21 cellular contexts compared by ENCODE assay signal in the genomic region with DNA sequence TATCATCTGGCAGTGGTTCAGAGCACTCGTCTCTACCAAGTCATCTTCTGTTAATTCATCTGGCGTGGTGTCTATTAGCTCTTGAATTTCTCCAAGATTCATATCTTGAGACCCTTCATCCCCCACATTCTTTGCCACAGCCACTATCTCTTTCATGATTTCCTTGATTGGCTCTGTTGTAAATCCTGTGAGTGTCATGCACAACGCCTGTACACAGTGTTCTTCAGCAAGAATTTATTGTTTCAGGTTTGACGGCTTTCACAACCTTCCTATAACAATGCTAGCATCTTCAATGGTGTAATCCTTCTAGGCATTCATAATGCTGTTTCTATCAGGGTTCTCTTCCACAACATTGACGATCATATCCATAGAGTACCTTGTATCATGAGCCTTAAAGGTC. TPM values are rescaled to one million over a fixed set of nuclear protein-coding genes. Genes with fewer than 3 reads are reported as not detected.
A peak's percentile ranks its signal among the peaks of the same experiment; 100 is the strongest.
DNase-seq lines count a peak whose midpoint lies in the region; ATAC-seq and TF ChIP-seq lines count a peak whose summit lies in the region.
"Had no signal": no experiment of that assay in that cellular context is flagged by ENCODE, and none has a peak within 500 bp of the region (broad histone marks: within the 10 kb centered on the region; RNA-seq: fewer than 3 reads in every experiment).

No MANE protein-coding gene starts in this region.

- H3K27ac ChIP-seq in right cardiac atrium (ENCODE audit: low read length) (peak overlapping the region; percentile 34), right atrium auricular region (peak overlapping the region in 1 of 2 donors; percentile 45), prostate gland (peak overlapping the region; percentile 75 to 83), dorsolateral prefrontal cortex (no peak overlapping the region)
- no peak overlapping the region for H3K27ac ChIP-seq in CD4-positive, alpha-beta memory T cell (ENCODE audit: low read depth, low read length)
- H3K27ac ChIP-seq: 22Rv1; BLaER1 treated with 17β-estradiol and CSF1 and Interleukin-3, amounts not matched to agents 10 nM and 100 nM had no signal

- no peak overlapping the region for H3K4me3 Mint-ChIP-seq in activated T-helper 1 cell treated with anti-CD3 and anti-CD28 coated beads, Interleukin-12 subunit alpha, Interleukin-12 subunit beta, Interleukin-2, Interleukin-4 antibody, amounts not matched to agents 30 ng/mL and 10 ng/mL and 1 ng/mL, durations not matched to agents 14 hours and 24 hours and 36 hours
- no peak overlapping the region for H3K4me3 Mint-ChIP-seq in CD4-positive, alpha-beta memory T cell
- H3K4me3 Mint-ChIP-seq: CD8-positive, alpha-beta T cell; HFFc6 had no signal

- POLR2A ChIA-PET in CD4-positive, alpha-beta memory T cell (lab: Charles Lee; ENCODE audit: partially characterized antibody), result no interaction called here

- no peaks in the 10 kb centered on the region for H3K9me3 ChIP-seq in right cardiac atrium (ENCODE audit: control insufficient read depth, low read length)
- H3K9me3 ChIP-seq in right atrium auricular region, result peaks cover 0 to 5% of the 10 kb centered on the region in 2 donors
- H3K9me3 ChIP-seq in prostate gland, result no peaks in the 10 kb centered on the region
- H3K9me3 ChIP-seq in CD4-positive, alpha-beta memory T cell (ENCODE audit: control insufficient read depth in 1 of 2, low read length in 2 of 2), result no peaks in the 10 kb centered on the region
- H3K9me3 ChIP-seq: BE2C, HAP-1 had no signal

- CTCF ChIA-PET in CD4-positive, alpha-beta memory T cell (lab: Charles Lee; ENCODE audit: partially characterized antibody), result no interaction called here

- H3K27me3 Mint-ChIP-seq in activated T-helper 1 cell treated with anti-CD3 and anti-CD28 coated beads, Interleukin-12 subunit alpha, Interleukin-12 subunit beta, Interleukin-2, Interleukin-4 antibody, amounts not matched to agents 30 ng/mL and 10 ng/mL and 1 ng/mL, durations not matched to agents 14 hours and 24 hours and 36 hours (ENCODE audit: insufficient read depth), result no peaks in the 10 kb centered on the region
- peaks cover 0 to 2% of the 10 kb centered on the region in 2 donors for H3K27me3 Mint-ChIP-seq in CD4-positive, alpha-beta memory T cell

- peaks cover 20% of the 10 kb centered on the region for H3K36me3 Mint-ChIP-seq in activated T-helper 1 cell treated with anti-CD3 and anti-CD28 coated beads, Interleukin-12 subunit alpha, Interleukin-12 subunit beta, Interleukin-2, Interleukin-4 antibody, amounts not matched to agents 30 ng/mL and 10 ng/mL and 1 ng/mL, durations not matched to agents 14 hours and 24 hours and 36 hours (ENCODE audit: low read depth)
- H3K36me3 Mint-ChIP-seq in CD4-positive, alpha-beta memory T cell, result peaks cover 0 to 23% of the 10 kb centered on the region in 2 donors
- H3K36me3 Mint-ChIP-seq: CD8-positive, alpha-beta T cell had no signal

- H3K9me3 Mint-ChIP-seq in activated T-helper 1 cell treated with anti-CD3 and anti-CD28 coated beads, Interleukin-12 subunit alpha, Interleukin-12 subunit beta, Interleukin-2, Interleukin-4 antibody, amounts not matched to agents 30 ng/mL and 10 ng/mL and 1 ng/mL, durations not matched to agents 14 hours and 24 hours and 36 hours, result no peaks in the 10 kb centered on the region
- H3K9me3 Mint-ChIP-seq in CD4-positive, alpha-beta memory T cell, result peaks cover 0 to 14% (median 4%) of the 10 kb centered on the region in 8 donors
- H3K9me3 Mint-ChIP-seq: HFFc6 had no signal

- H3K27me3 ChIP-seq in right cardiac atrium (ENCODE audit: control insufficient read depth, insufficient read depth), result no peaks in the 10 kb centered on the region
- H3K27me3 ChIP-seq in right atrium auricular region, result no peaks in the 10 kb centered on the region
- no peaks in the 10 kb centered on the region for H3K27me3 ChIP-seq in prostate gland (replicated peaks; ENCODE audit: insufficient read depth)
- no peaks in the 10 kb centered on the region for H3K27me3 ChIP-seq in CD4-positive, alpha-beta memory T cell (ENCODE audit: insufficient read depth, low read length)
- H3K27me3 ChIP-seq in dorsolateral prefrontal cortex, result no peaks in the 10 kb centered on the region
- H3K27me3 ChIP-seq: BE2C; BLaER1 treated with 17β-estradiol and CSF1 and Interleukin-3, amounts not matched to agents 10 nM and 100 nM had no signal

- peak overlapping the region; percentile 29 for H3K27ac Mint-ChIP-seq in activated T-helper 1 cell treated with anti-CD3 and anti-CD28 coated beads, Interleukin-12 subunit alpha, Interleukin-12 subunit beta, Interleukin-2, Interleukin-4 antibody, amounts not matched to agents 30 ng/mL and 10 ng/mL and 1 ng/mL, durations not matched to agents 14 hours and 24 hours and 36 hours
- H3K27ac Mint-ChIP-seq in CD4-positive, alpha-beta memory T cell, result no peak overlapping the region
- H3K27ac Mint-ChIP-seq: CD8-positive, alpha-beta T cell; HFFc6 had no signal

- TF ChIP-seq CTCF in right atrium auricular region (IDR thresholded peaks at IDR 0.05) (no peak), prostate gland (IDR thresholded peaks at IDR 0.05) (no peak), dorsolateral prefrontal cortex (IDR thresholded peaks at IDR 0.05 in 54 of 56, conservative IDR thresholded peaks at IDR 0.05 in 2 of 56; ENCODE audit: low read depth in 1 of 56, partially characterized antibody in 56 of 56) (no peak)

- ATAC-seq in right cardiac atrium (no peak), esophagus mucosa (peak; percentile 50), GM21390 (IDR thresholded peaks at IDR 0.05; ENCODE audit: unreplicated experiment) (no peak)
- ATAC-seq: CD8-positive, alpha-beta T cell; GM12878 had no signal

- TF ChIP-seq POLR2A in prostate gland (IDR thresholded peaks at IDR 0.05), result no peak

- WGBS in right cardiac atrium, result 72% methylated on average over 5 of the region's 5 CpGs
- 61% methylated on average over 5 of the region's 5 CpGs for WGBS in prostate gland

- H3K4me1 Mint-ChIP-seq in activated T-helper 1 cell treated with anti-CD3 and anti-CD28 coated beads, Interleukin-12 subunit alpha, Interleukin-12 subunit beta, Interleukin-2, Interleukin-4 antibody, amounts not matched to agents 30 ng/mL and 10 ng/mL and 1 ng/mL, durations not matched to agents 14 hours and 24 hours and 36 hours (ENCODE audit: low read depth), result no peaks in the 10 kb centered on the region
- H3K4me1 Mint-ChIP-seq in CD4-positive, alpha-beta memory T cell, result peaks cover 0 to 1% (median 0%) of the 10 kb centered on the region in 4 donors

- no peak overlapping the region for H3K4me3 ChIP-seq in right cardiac atrium (ENCODE audit: low read length)
- H3K4me3 ChIP-seq in right atrium auricular region, result no peak overlapping the region
- H3K4me3 ChIP-seq in prostate gland, result no peak overlapping the region
- no peak overlapping the region for H3K4me3 ChIP-seq in CD4-positive, alpha-beta memory T cell (ENCODE audit: low read length in 2 of 2)
- H3K4me3 ChIP-seq in dorsolateral prefrontal cortex, result no peak overlapping the region
- H3K4me3 ChIP-seq: BLaER1 treated with 17β-estradiol and CSF1 and Interleukin-3, amounts not matched to agents 10 nM and 100 nM; GM12878; HAP-1 had no signal

- H3K4me1 ChIP-seq in right cardiac atrium (ENCODE audit: control insufficient read depth, insufficient read depth, low read length) (peaks cover 7% of the 10 kb centered on the region), right atrium auricular region (peaks cover 0 to 9% of the 10 kb centered on the region in 2 donors), prostate gland (replicated peaks) (no peaks in the 10 kb centered on the region)
- no peaks in the 10 kb centered on the region for H3K4me1 ChIP-seq in CD4-positive, alpha-beta memory T cell (ENCODE audit: insufficient read depth, low read length)
- H3K4me1 ChIP-seq: HAP-1 had no signal

- DNase-seq in right cardiac atrium (no peak), right atrium auricular region (ENCODE audit: low spot score) (no peak), prostate gland (ENCODE audit: low spot score) (peak; percentile 44), dorsolateral prefrontal cortex (no peak)
- DNase-seq in activated T-helper 1 cell treated with anti-CD3 and anti-CD28 coated beads, Interleukin-12 subunit alpha, Interleukin-12 subunit beta, Interleukin-2, Interleukin-4 antibody, amounts not matched to agents 30 ng/mL and 10 ng/mL and 1 ng/mL, durations not matched to agents 14 hours and 24 hours and 36 hours (ENCODE audit: low spot score), result no peak
- no peak for DNase-seq in CD4-positive, alpha-beta memory T cell
- DNase-seq: AML-193; BE2C; CD8-positive, alpha-beta T cell; DMS 273 treated with DMSO at 0.1 percent for 48 hours; DMS79; EL; GDM1; GOT3; HFFc6 had no signal

- intact Hi-C loops in right cardiac atrium (cut with DNase I) (no loop called here), prostate gland (cut with DNase I) (no loop called here), dorsolateral prefrontal cortex (cut with DNase I) (no loop called here)
- intact Hi-C loops in activated T-helper 1 cell treated with anti-CD3 and anti-CD28 coated beads, Interleukin-12 subunit alpha, Interleukin-12 subunit beta, Interleukin-2, Interleukin-4 antibody, amounts not matched to agents 30 ng/mL and 10 ng/mL and 1 ng/mL, durations not matched to agents 14 hours and 24 hours and 36 hours (cut with micrococcal nuclease), result no loop called here
- intact Hi-C loops in CD4-positive, alpha-beta memory T cell (cut with micrococcal nuclease), result no loop called here

- no peaks in the 10 kb centered on the region for H3K36me3 ChIP-seq in right atrium auricular region
- no peaks in the 10 kb centered on the region for H3K36me3 ChIP-seq in prostate gland
- H3K36me3 ChIP-seq in CD4-positive, alpha-beta memory T cell (ENCODE audit: insufficient read depth, low read length), result no peaks in the 10 kb centered on the region
- H3K36me3 ChIP-seq: BE2C, HAP-1 had no signal

RNA-seq across cellular contexts. Expression of gene MGST2, which starts 30.9 kb away (rescaled TPM):
- 100 to 1,000 TPM in 3 of 4 donors, 10 to 100 TPM in 1; 98.1 to 125 (median 116) TPM for total RNA-seq in right cardiac atrium
- 173 TPM for polyA plus RNA-seq in right cardiac atrium
- total RNA-seq in right atrium auricular region, result 100 to 1,000 TPM in 1 of 2 donors, 10 to 100 TPM in 1; 77.4 to 129 TPM
- total RNA-seq in activated T-helper 1 cell treated with anti-CD3 and anti-CD28 coated beads, Interleukin-12 subunit alpha, Interleukin-12 subunit beta, Interleukin-2, Interleukin-4 antibody, amounts not matched to agents 30 ng/mL and 10 ng/mL and 1 ng/mL, durations not matched to agents 14 hours and 24 hours and 36 hours, result 22.4 and 23.0 TPM in 2 replicates
- 128 TPM for total RNA-seq in esophagus mucosa
- total RNA-seq in prostate gland, result 100 to 1,000 TPM; 101 to 135 TPM
- 1 to 10 TPM; 1.0 to 1.5 TPM for total RNA-seq in CD4-positive, alpha-beta memory T cell
- 10 to 100 TPM; 15.1 to 26.2 TPM for polyA plus RNA-seq in CD4-positive, alpha-beta memory T cell
- total RNA-seq in dorsolateral prefrontal cortex, result 10 to 100 TPM; 10.6 to 42.8 (median 23.2) TPM

Comparison
In these comparisons a context has a peak if more than half of its experiments do, and no peak if none do; other contexts are left out.
1. H3K27ac ChIP-seq: peak in right cardiac atrium (single experiment) and prostate gland (2 of 2); none in CD4-positive, alpha-beta memory T cell (single experiment) and dorsolateral prefrontal cortex (0 of 59).